Comparison of ENCODE assay signal across 8 cellular contexts in genomic region chr19:14515501-14516047, GRCh38. TPM values are rescaled to one million over a fixed set of nuclear protein-coding genes. Genes with fewer than 3 reads are reported as not detected.
DNase-seq lines count a peak whose midpoint lies in the region; ATAC-seq, FAIRE-seq and TF ChIP-seq lines count a peak whose summit lies in the region.

No MANE protein-coding gene starts in this region.

- H3K9me3 Mint-ChIP-seq in Caco-2 (ENCODE audit: unreplicated experiment) (no peaks in the 10 kb centered on the region), T-cell (no peaks in the 10 kb centered on the region), osteocyte (ENCODE audit: unreplicated experiment) (no peaks in the 10 kb centered on the region), CD14-positive monocyte (no peaks in the 10 kb centered on the region)

- H3K36me3 ChIP-seq in Caco-2 (ENCODE audit: control insufficient read depth, insufficient read depth, low read length) = peaks cover 7% of the 10 kb centered on the region

- H3K4me1 Mint-ChIP-seq in Caco-2 (ENCODE audit: low read depth, unreplicated experiment) = peaks cover 15% of the 10 kb centered on the region
- peaks cover 62 to 66% (median 65%) of the 10 kb centered on the region in 3 donors for H3K4me1 Mint-ChIP-seq in T-cell
- peaks cover 43% of the 10 kb centered on the region for H3K4me1 Mint-ChIP-seq in osteocyte (ENCODE audit: unreplicated experiment)
- peaks cover 50% of the 10 kb centered on the region for H3K4me1 Mint-ChIP-seq in CD14-positive monocyte

- H3K36me3 Mint-ChIP-seq in Caco-2 (ENCODE audit: insufficient read depth, unreplicated experiment) (peaks cover 57% of the 10 kb centered on the region), T-cell (peaks cover 30% of the 10 kb centered on the region), osteocyte (ENCODE audit: unreplicated experiment) (peaks cover 24% of the 10 kb centered on the region), CD14-positive monocyte (peaks cover 34 to 35% of the 10 kb centered on the region in 2 donors)

- BruUV-seq in Caco-2 (replicated peaks; lab: Mats Ljungman, UMichigan) = no TSS peak

- H3K27ac Mint-ChIP-seq in Caco-2 (ENCODE audit: unreplicated experiment) = no peak overlapping the region
- peak overlapping the region; percentile 85 to 93 for H3K27ac Mint-ChIP-seq in T-cell
- no peak overlapping the region for H3K27ac Mint-ChIP-seq in osteocyte (ENCODE audit: unreplicated experiment)
- peak overlapping the region in 3 of 7 donors; percentile 50 to 54 (median 54) for H3K27ac Mint-ChIP-seq in CD14-positive monocyte

- H3K4me3 ChIP-seq in Caco-2 (ENCODE audit: low read depth, low read length) (no peak overlapping the region), epithelial cell of proximal tubule (ENCODE audit: low read depth, low read length) (peak overlapping the region; percentile 82)

- TF ChIP-seq CTCF in Caco-2 (IDR thresholded peaks at IDR 0.05; ENCODE audit: insufficient read depth in 1 of 2, low read depth in 1 of 2, low read length in 1 of 2, severe bottlenecking in 1 of 2, unreplicated experiment in 1 of 2) (no peak), epithelial cell of proximal tubule (conservative IDR thresholded peaks at IDR 0.05; ENCODE audit: low read depth, low read length) (no peak), osteocyte (IDR thresholded peaks at IDR 0.05) (no peak), CD14-positive monocyte (IDR thresholded peaks at IDR 0.05) (no peak)

- POLR2A ChIA-PET in Caco-2 (lab: Charles Lee) = no interaction called here
- POLR2A ChIA-PET in T-cell (lab: Charles Lee) = interaction anchor here (0.7 to 3.8 kb wide), 5 partner anchors 8 to 718 kb away, joined by 4 to 35 read pairs (median 8); no protein-coding TSS in a partner anchor

- FAIRE-seq in GM12891 (lab: Jason Lieb, UNC) = no peak

- no peaks in the 10 kb centered on the region for H3K27me3 Mint-ChIP-seq in Caco-2 (ENCODE audit: insufficient read depth, unreplicated experiment)
- H3K27me3 Mint-ChIP-seq in T-cell = no peaks in the 10 kb centered on the region
- H3K27me3 Mint-ChIP-seq in osteocyte (ENCODE audit: unreplicated experiment) = no peaks in the 10 kb centered on the region
- peaks cover 0 to 2% (median 1%) of the 10 kb centered on the region in 3 donors for H3K27me3 Mint-ChIP-seq in CD14-positive monocyte (ENCODE audit: low read depth in 3 of 3)

- intact Hi-C loops in Caco-2 (cut with micrococcal nuclease; ENCODE audit: unreplicated experiment) (no loop called here), CD14-positive monocyte (cut with micrococcal nuclease) (no loop called here)

- H3K4me3 Mint-ChIP-seq in Caco-2 (ENCODE audit: unreplicated experiment) = peak overlapping the region; percentile 88
- H3K4me3 Mint-ChIP-seq in T-cell = peak overlapping the region; percentile 90 to 94 (median 93)
- peak overlapping the region; percentile 81 for H3K4me3 Mint-ChIP-seq in osteocyte (ENCODE audit: unreplicated experiment)
- H3K4me3 Mint-ChIP-seq in CD14-positive monocyte = peak overlapping the region in 1 of 2 donors; percentile 89

- CTCF ChIA-PET in Caco-2 (lab: Charles Lee) (no interaction called here), T-cell (lab: Charles Lee) (interaction anchor here in 1 of 2 donors (1.1 to 1.9 kb wide), 2 partner anchors 9 to 10 kb away, joined by 4 to 5 read pairs; no protein-coding TSS in a partner anchor)

- peaks cover 32% of the 10 kb centered on the region for H3K4me1 ChIP-seq in Caco-2

- DNase-seq in Caco-2 (no peak), T-cell (no peak), epithelial cell of proximal tubule (ENCODE audit: low read depth) (no peak), osteocyte (ENCODE audit: extremely low spot score, unreplicated experiment) (no peak), GM12891 (ENCODE audit: insufficient read length, low spot score) (no peak), CD14-positive monocyte (ENCODE audit: low spot score) (no peak)

- H3K9me3 ChIP-seq in Caco-2 = no peaks in the 10 kb centered on the region

- TF ChIP-seq POLR2A in GM12891 (IDR thresholded peaks at IDR 0.05; ENCODE audit: low read depth, low read length) = no peak

- H3K27me3 ChIP-seq in Caco-2 (replicated peaks; ENCODE audit: control insufficient read depth, insufficient read depth, low read length) = no peaks in the 10 kb centered on the region

- no peak for ATAC-seq in T-cell (replicated peaks in 1 of 4)
- no peak for ATAC-seq in HG03565 (IDR thresholded peaks at IDR 0.05; ENCODE audit: unreplicated experiment)
- no peak for ATAC-seq in GM21723 (IDR thresholded peaks at IDR 0.05; ENCODE audit: unreplicated experiment)

TF ChIP-seq in GM12891, 5 proteins besides CTCF, POLR2A, EP300 and RAD21:
- TF ChIP-seq POLR2AphosphoS5 (IDR thresholded peaks at IDR 0.05; ENCODE audit: low read depth, low read length) (no peak), SPI1 (IDR thresholded peaks at IDR 0.05; ENCODE audit: low read depth, low read length) (no peak), TAF1 (IDR thresholded peaks at IDR 0.05; ENCODE audit: low read depth, low read length) (no peak), PAX5 (IDR thresholded peaks at IDR 0.05; ENCODE audit: insufficient read depth, low read length, severe bottlenecking) (no peak), POU2F2 (IDR thresholded peaks at IDR 0.05; ENCODE audit: low read depth, low read length) (no peak)

RNA-seq across cellular contexts. Expression of gene DNAJB1, which starts 2.6 kb away (rescaled TPM):
- total RNA-seq in Caco-2 (2022) (79.5 and 80.2 TPM in 2 replicates), T-cell (100 to 1,000 TPM; 158 to 575 (median 165) TPM), epithelial cell of proximal tubule (83.3 and 116 TPM in 2 replicates), osteocyte (80.0 and 84.6 TPM in 2 replicates)
- 26.5 TPM for polyA plus RNA-seq in GM12891 (2012; ENCODE audit: low read depth, missing spikeins)
- 10 to 100 TPM; 59.3 to 70.9 TPM for polyA plus RNA-seq in CD14-positive monocyte

RNA-seq across cellular contexts. Expression of gene TECR, which starts 13.8 kb away (rescaled TPM):
- total RNA-seq in Caco-2 (2022) (294 and 300 TPM in 2 replicates), T-cell (100 to 1,000 TPM; 137 to 207 (median 171) TPM), epithelial cell of proximal tubule (57.7 and 95.3 TPM in 2 replicates), osteocyte (136 and 139 TPM in 2 replicates)
- 50.2 TPM for polyA plus RNA-seq in GM12891 (2012; ENCODE audit: low read depth, missing spikeins)
- polyA plus RNA-seq in CD14-positive monocyte = 10 to 100 TPM; 76.7 to 79.6 TPM

RNA-seq across cellular contexts. Expression of gene GIPC1, which starts 19.6 kb away (rescaled TPM):
- total RNA-seq in Caco-2 (2022) (98.7 and 105 TPM in 2 replicates), T-cell (10 to 100 TPM; 27.5 to 44.4 (median 35.4) TPM), epithelial cell of proximal tubule (208 and 218 TPM in 2 replicates), osteocyte (89.0 and 90.3 TPM in 2 replicates)
- 10.4 TPM for polyA plus RNA-seq in GM12891 (2012; ENCODE audit: low read depth, missing spikeins)
- 1 to 10 TPM; 4.8 to 6.2 TPM for polyA plus RNA-seq in CD14-positive monocyte

RNA-seq across cellular contexts. Expression of gene PTGER1, which starts 40.4 kb away (rescaled TPM):
- 0.20 and 0.74 TPM in 2 replicates for total RNA-seq in Caco-2 (2022)
- under 1 TPM in 2 of 5 donors, not detected in 3; 0.23 to 0.25 TPM for total RNA-seq in T-cell
- total RNA-seq in epithelial cell of proximal tubule = 4.5 and 16.4 TPM in 2 replicates
- total RNA-seq in osteocyte = 1.0 and 1.6 TPM in 2 replicates
- not detected for polyA plus RNA-seq in GM12891 (2012; ENCODE audit: low read depth, missing spikeins)
- polyA plus RNA-seq in CD14-positive monocyte = not detected

RNA-seq across cellular contexts. Expression of gene NDUFB7, which starts 56.3 kb away (rescaled TPM):
- 158 and 173 TPM in 2 replicates for total RNA-seq in Caco-2 (2022)
- 100 to 1,000 TPM in 1 of 5 donors, 10 to 100 TPM in 4; 47.9 to 112 (median 90.4) TPM for total RNA-seq in T-cell
- 400 and 402 TPM in 2 replicates for total RNA-seq in epithelial cell of proximal tubule
- total RNA-seq in osteocyte = 149 and 158 TPM in 2 replicates
- polyA plus RNA-seq in GM12891 (2012; ENCODE audit: low read depth, missing spikeins) = 194 TPM
- 100 to 1,000 TPM; 204 to 313 TPM for polyA plus RNA-seq in CD14-positive monocyte

Comparison
In these comparisons a context has a peak if more than half of its experiments do, and no peak if none do; other contexts are left out.
1. H3K27ac Mint-ChIP-seq: peak in T-cell (2 of 2); none in Caco-2 (single experiment) and osteocyte (single experiment).